Comparison of ENCODE assay signal across 12 cellular contexts in the genomic region with DNA sequence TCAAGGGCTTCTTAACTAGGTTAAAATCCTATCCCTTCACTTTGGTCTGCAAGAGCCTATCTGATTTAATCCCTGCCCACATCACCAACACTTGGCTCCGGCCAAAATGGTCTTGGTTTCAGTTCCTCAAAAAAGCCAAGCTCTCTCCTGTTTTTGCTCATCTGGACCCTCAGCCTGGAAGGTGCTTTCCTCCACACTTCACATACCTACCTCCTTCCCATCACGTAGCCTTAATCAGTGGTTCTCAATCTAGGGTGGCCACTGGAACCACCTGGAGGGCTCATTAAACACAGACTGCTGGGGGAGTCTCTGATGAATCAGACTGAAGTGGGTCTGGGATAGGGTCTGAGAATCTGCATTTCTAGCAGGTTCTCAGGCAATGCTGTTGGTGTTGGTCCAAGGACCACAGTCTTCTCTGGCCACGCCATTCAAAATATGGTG.
DNase-seq lines count a peak whose midpoint lies in the region; ATAC-seq and TF ChIP-seq lines count a peak whose summit lies in the region.
"Had no signal": no experiment of that assay in that cellular context is flagged by ENCODE, and none has a peak within 500 bp of the region (broad histone marks: within the 10 kb centered on the region; RNA-seq: fewer than 3 reads in every experiment).

No MANE protein-coding gene starts in this region.

- intact Hi-C loops in PC-3 (cut with micrococcal nuclease): no loop called here

- CTCF ChIA-PET in activated CD4-positive, alpha-beta T cell treated with anti-CD3 and anti-CD28 coated beads, Interleukin-2, amount 10 ng/mL, durations not matched to agents 7 days and 5 days (lab: Charles Lee): no interaction called here
- CTCF ChIA-PET in PC-3 (lab: Charles Lee): no interaction called here

- H3K9me2 ChIP-seq in PC-3 (replicated peaks; ENCODE audit: low read length): no peaks in the 10 kb centered on the region

- no peaks in the 10 kb centered on the region for H3K27me3 ChIP-seq in PC-3 (ENCODE audit: low read length)

- no peaks in the 10 kb centered on the region for H4K20me1 ChIP-seq in PC-3 (ENCODE audit: low read length)

- ATAC-seq in GM18508 (IDR thresholded peaks at IDR 0.05; ENCODE audit: insufficient read depth, unreplicated experiment) (peak; percentile 94), GM21367 (IDR thresholded peaks at IDR 0.05; ENCODE audit: unreplicated experiment) (peak; percentile 89), HG03064 (IDR thresholded peaks at IDR 0.05; ENCODE audit: low read depth, unreplicated experiment) (peak; percentile 85), PC-3 (no peak)
- ATAC-seq: activated CD4-positive, CD25-positive, alpha-beta regulatory T cell treated with anti-CD3 and anti-CD28 coated beads, Interleukin-2, amount 50 U/mL, for 24 hours had no signal

- H3K4me1 ChIP-seq in PC-3 (ENCODE audit: insufficient read depth, low read length): no peaks in the 10 kb centered on the region

- H3K4me3 ChIP-seq in PC-3 (ENCODE audit: low read length): no peak overlapping the region

- DNase-seq in NCI-H187 treated with DMSO at 0.1 percent for 48 hours (lab: John Stamatoyannopoulos, UW) (no peak), PC-3 (no peak), kidney glomerular epithelial cell (lab: John Stamatoyannopoulos, UW) (no peak)
- DNase-seq in activated CD4-positive, alpha-beta T cell treated with anti-CD3 and anti-CD28 coated beads, Interleukin-2, amount 10 ng/mL, durations not matched to agents 7 days and 5 days: no peak
- DNase-seq: kidney, NCI-H1092 treated with DMSO at 0.1 percent for 48 hours had no signal

- H3K27me3 Mint-ChIP-seq in activated CD4-positive, alpha-beta T cell treated with anti-CD3 and anti-CD28 coated beads, Interleukin-2, amount 10 ng/mL, durations not matched to agents 7 days and 5 days: no peaks in the 10 kb centered on the region
- H3K27me3 Mint-ChIP-seq: progenitor cell of endocrine pancreas had no signal

- no TSS peak for BruUV-seq in PC-3 (replicated peaks; lab: Mats Ljungman, UMichigan)

- H3K36me3 ChIP-seq in PC-3 (ENCODE audit: low read depth, low read length): no peaks in the 10 kb centered on the region

- H3K9me3 ChIP-seq in PC-3 (ENCODE audit: low read length): no peaks in the 10 kb centered on the region

- no peak overlapping the region for H3K4me3 Mint-ChIP-seq in activated CD4-positive, alpha-beta T cell treated with anti-CD3 and anti-CD28 coated beads, Interleukin-2, amount 10 ng/mL, durations not matched to agents 7 days and 5 days

- no peak overlapping the region for H2AFZ ChIP-seq in PC-3 (ENCODE audit: low read length)

- H3K9me3 Mint-ChIP-seq in activated CD4-positive, alpha-beta T cell treated with anti-CD3 and anti-CD28 coated beads, Interleukin-2, amount 10 ng/mL, durations not matched to agents 7 days and 5 days: peaks cover 47% of the 10 kb centered on the region

- H3K36me3 Mint-ChIP-seq in activated CD4-positive, alpha-beta T cell treated with anti-CD3 and anti-CD28 coated beads, Interleukin-2, amount 10 ng/mL, durations not matched to agents 7 days and 5 days (ENCODE audit: low read depth): peaks cover 71% of the 10 kb centered on the region

- H3K27ac ChIP-seq in angular gyrus (ENCODE audit: low read depth, low read length) (peak overlapping the region; percentile 22), PC-3 (ENCODE audit: low read length) (no peak overlapping the region)

- H3K9ac ChIP-seq in PC-3 (ENCODE audit: low read length): no peak overlapping the region

- no peak overlapping the region for H3K4me2 ChIP-seq in PC-3 (ENCODE audit: low read length)

- H3F3A ChIP-seq in PC-3 (ENCODE audit: low read length, unreplicated experiment): no peaks in the 10 kb centered on the region

- POLR2A ChIA-PET in activated CD4-positive, alpha-beta T cell treated with anti-CD3 and anti-CD28 coated beads, Interleukin-2, amount 10 ng/mL, durations not matched to agents 7 days and 5 days (lab: Charles Lee): no interaction called here
- POLR2A ChIA-PET in PC-3 (lab: Charles Lee; ENCODE audit: unreplicated experiment): no interaction called here

- H3K4me1 Mint-ChIP-seq in activated CD4-positive, alpha-beta T cell treated with anti-CD3 and anti-CD28 coated beads, Interleukin-2, amount 10 ng/mL, durations not matched to agents 7 days and 5 days: no peaks in the 10 kb centered on the region

- H3K27ac Mint-ChIP-seq in activated CD4-positive, alpha-beta T cell treated with anti-CD3 and anti-CD28 coated beads, Interleukin-2, amount 10 ng/mL, durations not matched to agents 7 days and 5 days: no peak overlapping the region
- H3K27ac Mint-ChIP-seq: progenitor cell of endocrine pancreas had no signal

- no peaks in the 10 kb centered on the region for H3K79me2 ChIP-seq in PC-3 (ENCODE audit: low read length)

- no peak for TF ChIP-seq CTCF in PC-3 (conservative IDR thresholded peaks at IDR 0.05; ENCODE audit: low read depth, low read length)
